In genomic region chr9:122912964-122913673, GRCh38 we compare ENCODE assay signal across 8 cellular contexts. TPM values are rescaled to one million over a fixed set of nuclear protein-coding genes. Genes with fewer than 3 reads are reported as not detected.
DNase-seq lines count a peak whose midpoint lies in the region; ATAC-seq, FAIRE-seq and TF ChIP-seq lines count a peak whose summit lies in the region.

Gene ZBTB6, minus strand, starts transcription at chr9:122913323. Its CDS starts 1,251 bp downstream, at chr9:122912072.

- peak; percentile 100 for ATAC-seq in A549
- peak; percentile 98 for ATAC-seq in HG03064 (IDR thresholded peaks at IDR 0.05; ENCODE audit: low read depth, unreplicated experiment)

- peak within 1 kb of the TSS; percentile 62 for H3K4me3 ChIP-seq in A549
- H3K4me3 ChIP-seq in iPS-20b (ENCODE audit: low read length): peak within 1 kb of the TSS; percentile 97
- peak within 1 kb of the TSS; percentile 43 to 78 (median 66) for H3K4me3 ChIP-seq in skin epidermis

- WGBS in A549 (ENCODE audit: missing lambda C conversion rate): under 1% methylated on average over 35 of the region's 35 CpGs

- H3K4me2 ChIP-seq in A549: peak within 1 kb of the TSS; percentile 98

- TF ChIP-seq EP300 in A549 (IDR thresholded peaks at IDR 0.05): no peak

- in situ Hi-C loops in T47D (cut with HindIII; ENCODE audit: low pct_unique_long_range_greater_than_20kb, low sequenced_read_pairs): no loop called here

- POLR2A ChIA-PET in A549 (lab: Yijun Ruan, JAX): interaction anchor here (0.6 to 2.5 kb wide), 9 partner anchors 9 to 78 kb away, joined by 3 to 38 read pairs (median 6); partner anchors contain the start of genes RABGAP1, RC3H2 and ZBTB26

- peaks cover 8% of the 10 kb centered on the region for H3K4me1 ChIP-seq in A549
- H3K4me1 ChIP-seq in iPS-20b (ENCODE audit: insufficient read depth, low read length): 0 out of 2 replicates have a peak, but pooled peaks cover 2% of the 10 kb centered on the region

- FAIRE-seq in A549 (lab: Jason Lieb, UNC): peak; percentile 23
- peak; percentile 25 for FAIRE-seq in TTC549 (lab: Jason Lieb, UNC)

- peak; percentile 87 to 88 for DNase-seq in A549 (ENCODE audit: low read depth in 1 of 2, low spot score in 1 of 2)
- DNase-seq in NCI-H2107 (lab: John Stamatoyannopoulos, UW): peak; percentile 34
- peak; percentile 61 to 95 for DNase-seq in T47D (ENCODE audit: low read depth in 1 of 2, low spot score in 1 of 2)

- H3K9me3 ChIP-seq in A549: no peaks in the 10 kb centered on the region
- H3K9me3 ChIP-seq in iPS-20b (ENCODE audit: insufficient read depth, low read depth, low read length): no peaks in the 10 kb centered on the region

- H3K9ac ChIP-seq in iPS-20b (ENCODE audit: low read depth, low read length): peak within 1 kb of the TSS; percentile 98

- H3K27ac ChIP-seq in A549 (peak within 1 kb of the TSS; percentile 80 to 95), iPS-20b (ENCODE audit: low read length) (peak within 1 kb of the TSS; percentile 90), skin epidermis (peak within 1 kb of the TSS; percentile 23 to 95 (median 86))

- CTCF ChIA-PET in A549 (lab: Yijun Ruan, JAX): interaction anchor here (0.7 to 1.1 kb wide), 2 partner anchors 94 to 117 kb away, joined by 3 read pairs; no protein-coding TSS in a partner anchor

- no peak for TF ChIP-seq RAD21 in A549 (conservative IDR thresholded peaks at IDR 0.05 in 1 of 2, IDR thresholded peaks at IDR 0.05 in 1 of 2)

- TF ChIP-seq POLR2A in A549 (IDR thresholded peaks at IDR 0.05; ENCODE audit: low read length) (peak; percentile 8; the same call in 1 of the 2 replicates), GM18526 (IDR thresholded peaks at IDR 0.05; ENCODE audit: extremely low read depth, insufficient read length) (peak; percentile 74)

- no peak for TF ChIP-seq CTCF in A549 (IDR thresholded peaks at IDR 0.05)

- H3K36me3 ChIP-seq in iPS-20b (ENCODE audit: insufficient read depth, low read depth, low read length): peaks cover 31% of the 10 kb centered on the region

- H3K27me3 ChIP-seq in iPS-20b (ENCODE audit: insufficient read depth, low read length): no peaks in the 10 kb centered on the region

TF ChIP-seq in A549, 52 proteins besides CTCF, POLR2A, EP300 and RAD21 (continues in another document):
- TF ChIP-seq MAX (IDR thresholded peaks at IDR 0.05) (peak; percentile 51; the same call in 1 of the 2 replicates), ZFP36 (IDR thresholded peaks at IDR 0.05; ENCODE audit: borderline replicate concordance, partially characterized antibody) (no peak), CHD2 (IDR thresholded peaks at IDR 0.05; ENCODE audit: low read length, partially characterized antibody) (peak; percentile 57), SREBF2 (IDR thresholded peaks at IDR 0.05) (no peak), ZSCAN20 (CRISPR knock-in tag; IDR thresholded peaks at IDR 0.05) (no peak), JUN (IDR thresholded peaks at IDR 0.05) (peak; percentile 86 to 95), TFCP2L1 (CRISPR knock-in tag; IDR thresholded peaks at IDR 0.05) (no peak), ZNF302 (CRISPR knock-in tag; IDR thresholded peaks at IDR 0.05) (no peak), REST (IDR thresholded peaks at IDR 0.05) (peak; percentile 24; the same call in 1 of the 2 replicates), RCOR1 (IDR thresholded peaks at IDR 0.05; ENCODE audit: low read depth, low read length) (no peak), JUNB (IDR thresholded peaks at IDR 0.05) (no peak), HOXB13 (CRISPR knock-in tag; IDR thresholded peaks at IDR 0.05; ENCODE audit: low read depth) (no peak), HMGXB4 (CRISPR knock-in tag; IDR thresholded peaks at IDR 0.05; ENCODE audit: borderline replicate concordance) (0 out of 2 replicates have a peak, but pooled peaks have one; percentile 24), ESRRA (IDR thresholded peaks at IDR 0.05; ENCODE audit: borderline replicate concordance, low read length) (no peak), BCL3 (IDR thresholded peaks at IDR 0.05) (peak; percentile 78; the same call in 2 of the 3 replicates), MAZ (IDR thresholded peaks at IDR 0.05; ENCODE audit: borderline replicate concordance, low read depth, low read length) (no peak), PHF8 (IDR thresholded peaks at IDR 0.05; ENCODE audit: borderline replicate concordance, low read depth) (peak; percentile 68), GATA3 (IDR thresholded peaks at IDR 0.05; ENCODE audit: borderline replicate concordance) (no peak; the same call in 1 of the 2 replicates), BHLHE40 (IDR thresholded peaks at IDR 0.05; ENCODE audit: low read depth, low read length) (no peak), HES2 (IDR thresholded peaks at IDR 0.05) (no peak), NR3C1 (IDR thresholded peaks at IDR 0.05) (no peak), NFE2L2 (conservative IDR thresholded peaks at IDR 0.05; ENCODE audit: low read length) (no peak), CBX8 (IDR thresholded peaks at IDR 0.05) (no peak), KDM5A (IDR thresholded peaks at IDR 0.05) (peak; percentile 55), ELK1 (IDR thresholded peaks at IDR 0.05; ENCODE audit: low read depth, low read length) (no peak), POLR2AphosphoS2 (conservative IDR thresholded peaks at IDR 0.05; ENCODE audit: low read length) (no peak)

RNA-seq across cellular contexts. Expression of gene ZBTB6, which starts in this region (rescaled TPM):
- polyA plus RNA-seq in A549 (2011; rRNA removed) (10.0 and 10.3 TPM in 2 replicates), A549 (2017; fragmentation: RNase III; extraction: RNeasy Plus Mini Kit Qiagen cat#74134 plus additional on column Dnase treatment) (7.7 to 9.0 TPM (median 8.9 TPM) in 3 replicates)
- polyA plus RNA-seq in A549 (2012; cell fraction: cytosol; rRNA removed): 1.1 and 1.4 TPM in 2 replicates
- 0.50 and 0.88 TPM in 2 replicates for polyA plus RNA-seq in A549 (2012; cell fraction: nucleus; rRNA removed)
- 6.2 and 7.6 TPM in 2 replicates for polyA minus RNA-seq in A549 (2011; rRNA and poly(A)+ RNA removed)

Comparison
In these comparisons a context has a peak if more than half of its experiments do, and no peak if none do; other contexts are left out.
1. Peak in every context shown above with its lines: DNase-seq, ATAC-seq, H3K4me3 ChIP-seq and H3K27ac ChIP-seq.
2. DNase-seq: peak in every context shown above with its lines; median percentile 88 in A549; 78 in T47D; 34 in NCI-H2107.